In the genomic region with DNA sequence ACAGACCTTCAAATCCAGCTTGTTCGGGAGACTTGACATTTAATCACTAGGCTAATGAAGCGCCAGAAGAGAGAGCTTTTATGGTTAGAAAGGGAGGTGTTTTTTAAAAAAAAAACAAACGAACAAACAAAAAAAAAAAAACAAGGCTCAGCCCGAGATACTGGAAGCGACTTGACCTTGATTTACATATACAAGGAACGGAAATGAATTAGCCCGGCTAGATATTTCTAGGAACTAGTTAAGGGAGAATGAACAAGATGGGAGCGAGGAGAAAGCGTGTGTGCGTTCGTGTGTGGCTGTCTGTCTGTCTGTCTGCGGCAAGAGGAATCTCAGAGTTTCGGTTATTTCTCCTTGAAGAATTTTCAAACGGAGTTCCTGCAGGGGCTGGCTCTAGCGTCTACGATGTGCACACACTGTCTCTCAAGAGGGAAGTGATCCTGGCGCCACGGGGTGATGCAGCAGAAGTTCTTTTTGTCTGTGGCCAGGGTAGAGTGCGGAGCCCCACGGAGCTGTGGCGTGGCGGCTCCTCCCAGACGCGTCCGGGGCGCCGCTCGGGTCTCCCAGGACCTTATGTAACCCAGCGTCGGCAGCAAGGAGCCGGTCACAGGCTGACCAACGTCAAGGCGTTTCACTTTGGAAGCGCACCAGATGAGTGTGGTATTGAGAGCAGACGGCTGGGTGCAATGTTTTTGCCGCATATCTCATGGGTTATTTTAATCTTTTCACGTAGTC, we compare ENCODE assay signal across 8 cellular contexts. TPM values are rescaled to one million over a fixed set of nuclear protein-coding genes. Genes with fewer than 3 reads are reported as not detected.
DNase-seq lines count a peak whose midpoint lies in the region; ATAC-seq and TF ChIP-seq lines count a peak whose summit lies in the region.

No MANE protein-coding gene starts in this region.

- H3K27ac Mint-ChIP-seq in activated T-helper 17 cell treated with anti-CD3 and anti-CD28 coated beads, Interleukin-2, amount 50 U/mL, for 72 hours, result peak overlapping the region; percentile 85
- peak overlapping the region; percentile 24 to 57 for H3K27ac Mint-ChIP-seq in natural killer cell

- H3K36me3 Mint-ChIP-seq in activated T-helper 17 cell treated with anti-CD3 and anti-CD28 coated beads, Interleukin-2, amount 50 U/mL, for 72 hours (ENCODE audit: low read depth), result no peaks in the 10 kb centered on the region
- H3K36me3 Mint-ChIP-seq in natural killer cell, result no peaks in the 10 kb centered on the region

- H3K27me3 Mint-ChIP-seq in activated T-helper 17 cell treated with anti-CD3 and anti-CD28 coated beads, Interleukin-2, amount 50 U/mL, for 72 hours, result peaks cover 9% of the 10 kb centered on the region
- H3K27me3 Mint-ChIP-seq in natural killer cell (ENCODE audit: low read depth in 2 of 2), result peaks cover 22 to 57% of the 10 kb centered on the region in 2 donors

- no peaks in the 10 kb centered on the region for H3K9me3 Mint-ChIP-seq in activated T-helper 17 cell treated with anti-CD3 and anti-CD28 coated beads, Interleukin-2, amount 50 U/mL, for 72 hours
- no peaks in the 10 kb centered on the region for H3K9me3 Mint-ChIP-seq in natural killer cell

- intact Hi-C loops in natural killer cell (cut with micrococcal nuclease) (no loop called here), upper lobe of right lung (cut with DNase I) (no loop called here)

- peak overlapping the region; percentile 55 for H3K4me3 ChIP-seq in BE2C (ENCODE audit: low read depth, low read length)
- H3K4me3 ChIP-seq in fibroblast of villous mesenchyme (ENCODE audit: low read depth, low read length), result peak overlapping the region; percentile 52
- peak overlapping the region; percentile 52 for H3K4me3 ChIP-seq in upper lobe of right lung

- ATAC-seq in GM18909 (IDR thresholded peaks at IDR 0.05; ENCODE audit: poor library complexity, unreplicated experiment), result peak; percentile 83
- peak; percentile 75 for ATAC-seq in HG03175 (IDR thresholded peaks at IDR 0.05; ENCODE audit: unreplicated experiment)
- peak; percentile 88 for ATAC-seq in activated T-helper 17 cell treated with anti-CD3 and anti-CD28 coated beads, Interleukin-2, amount 50 U/mL, for 72 hours (replicated peaks)
- peak; percentile 84 to 89 (median 84) for ATAC-seq in natural killer cell
- ATAC-seq in upper lobe of right lung, result peak; percentile 96

- H3K27me3 ChIP-seq in BE2C (peaks cover 45% of the 10 kb centered on the region), upper lobe of right lung (no peaks in the 10 kb centered on the region)

- no peak for TF ChIP-seq CTCF in BE2C (IDR thresholded peaks at IDR 0.05; ENCODE audit: low read depth, low read length)
- TF ChIP-seq CTCF in fibroblast of villous mesenchyme (IDR thresholded peaks at IDR 0.05; ENCODE audit: insufficient read depth, low read depth, low read length), result no peak
- TF ChIP-seq CTCF in natural killer cell (IDR thresholded peaks at IDR 0.05), result no peak
- no peak for TF ChIP-seq CTCF in upper lobe of right lung (IDR thresholded peaks at IDR 0.05)

- H3K9me3 ChIP-seq in BE2C (no peaks in the 10 kb centered on the region), upper lobe of right lung (no peaks in the 10 kb centered on the region)

- H3K36me3 ChIP-seq in BE2C, result no peaks in the 10 kb centered on the region
- H3K36me3 ChIP-seq in upper lobe of right lung, result no peaks in the 10 kb centered on the region

- H3K4me3 Mint-ChIP-seq in activated T-helper 17 cell treated with anti-CD3 and anti-CD28 coated beads, Interleukin-2, amount 50 U/mL, for 72 hours, result peak overlapping the region; percentile 94
- peak overlapping the region; percentile 95 for H3K4me3 Mint-ChIP-seq in natural killer cell

- DNase-seq in BE2C (peak; percentile 30), NOMO-1 treated with DMSO at 0.1 percent for 48 hours (lab: John Stamatoyannopoulos, UW; ENCODE audit: unreplicated experiment) (peak; percentile 90), fibroblast of villous mesenchyme (ENCODE audit: low read depth) (peak; percentile 96), natural killer cell (peak; percentile 36), upper lobe of right lung (peak; percentile 84)

- H3K4me1 Mint-ChIP-seq in activated T-helper 17 cell treated with anti-CD3 and anti-CD28 coated beads, Interleukin-2, amount 50 U/mL, for 72 hours, result peaks cover 23% of the 10 kb centered on the region
- peaks cover 17 to 18% of the 10 kb centered on the region in 2 donors for H3K4me1 Mint-ChIP-seq in natural killer cell

- H3K4me1 ChIP-seq in BE2C (no peaks in the 10 kb centered on the region), upper lobe of right lung (peaks cover 17% of the 10 kb centered on the region)

- H3K27ac ChIP-seq in upper lobe of right lung, result peak overlapping the region; percentile 87

RNA-seq across cellular contexts. Expression of a gene that starts 18.8 kb away (rescaled TPM):
- polyA plus RNA-seq in BE2C (2012; ENCODE audit: insufficient read depth, insufficient read length, low read depth), result 1.1 TPM
- 10 to 100 TPM; 29.4 to 36.6 TPM for total RNA-seq in activated T-helper 17 cell treated with anti-CD3 and anti-CD28 coated beads, Interleukin-2, amount 50 U/mL, for 72 hours
- total RNA-seq in fibroblast of villous mesenchyme, result 37.6 and 45.1 TPM in 2 replicates
- 100 to 1,000 TPM in 1 of 3 donors, 10 to 100 TPM in 2; 13.9 to 110 (median 26.7) TPM for total RNA-seq in natural killer cell
- total RNA-seq in upper lobe of right lung, result 23.8 TPM

Comparison
In these comparisons a context has a peak if more than half of its experiments do, and no peak if none do; other contexts are left out.
1. Peak in every context shown above with its lines: DNase-seq, ATAC-seq, H3K4me3 ChIP-seq and H3K27ac ChIP-seq.
2. DNase-seq: peak in every context shown above with its lines; median percentile 96 in fibroblast of villous mesenchyme; 90 in NOMO-1 treated with DMSO at 0.1 percent for 48 hours; 84 in upper lobe of right lung; 36 in natural killer cell; 30 in BE2C.